ENCODE assay signal across 10 cellular contexts in the genomic region with DNA sequence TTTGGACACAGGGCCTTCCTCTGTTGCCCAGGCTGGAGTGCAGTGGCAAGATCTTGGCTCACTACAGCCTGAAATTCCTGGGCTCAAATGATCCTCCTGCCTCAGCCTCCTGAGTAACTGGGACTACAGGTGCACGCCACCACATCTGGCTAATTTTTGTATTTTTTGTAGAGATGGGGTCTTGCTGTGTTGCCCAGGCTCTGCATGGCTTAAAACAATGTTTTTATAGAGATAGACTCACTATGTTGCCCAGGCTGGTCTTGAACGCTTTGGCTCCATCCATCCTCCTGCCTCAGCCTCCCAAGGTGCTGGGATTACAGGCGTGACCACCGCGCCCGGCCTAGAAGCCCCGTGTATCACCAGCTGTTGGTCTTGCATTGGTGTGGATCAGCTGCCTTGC. TPM values are rescaled to one million over a fixed set of nuclear protein-coding genes. Genes with fewer than 3 reads are reported as not detected.
"Had no signal": no experiment of that assay in that cellular context is flagged by ENCODE, and none has a peak within 500 bp of the region (broad histone marks: within the 10 kb centered on the region; RNA-seq: fewer than 3 reads in every experiment).

No MANE protein-coding gene starts in this region.

RNA-seq across cellular contexts. Expression of gene TPSD1, which starts 13.5 kb away (rescaled TPM):
- total RNA-seq: LHCN-M2; MCF 10A; NCI-H460; OCI-LY7; PC-9; RPMI7951; SJCRH30; SK-MEL-5; T-helper 1 cell treated with Interleukin-12 subunit alpha and Interleukin-12 subunit beta and Interleukin-4 antibody, amounts not matched to agents 30 ng/mL and 1 ng/mL, for 36 hours had no signal

RNA-seq across cellular contexts. Expression of gene TPSAB1, which starts 28.9 kb away (rescaled TPM):
- total RNA-seq: LHCN-M2; MCF 10A; NCI-H460; OCI-LY7; PC-9; SJCRH30; SK-MEL-5; T-helper 1 cell treated with Interleukin-12 subunit alpha and Interleukin-12 subunit beta and Interleukin-4 antibody, amounts not matched to agents 30 ng/mL and 1 ng/mL, for 36 hours had no signal

RNA-seq across cellular contexts. Expression of gene TPSB2, which starts 39.4 kb away (rescaled TPM):
- total RNA-seq: LHCN-M2; MCF 10A; NCI-H460; OCI-LY7; PC-9; RPMI7951; SJCRH30; SK-MEL-5; T-helper 1 cell treated with Interleukin-12 subunit alpha and Interleukin-12 subunit beta and Interleukin-4 antibody, amounts not matched to agents 30 ng/mL and 1 ng/mL, for 36 hours had no signal

RNA-seq across cellular contexts. Expression of gene TPSG1, which starts 44.4 kb away (rescaled TPM):
- total RNA-seq: LHCN-M2; MCF 10A; NCI-H460; OCI-LY7; PC-9; SJCRH30; SK-MEL-5; T-cell; T-helper 1 cell treated with Interleukin-12 subunit alpha and Interleukin-12 subunit beta and Interleukin-4 antibody, amounts not matched to agents 30 ng/mL and 1 ng/mL, for 36 hours had no signal
